In genomic region chr3:46238386-46238785, GRCh38 we compare ENCODE assay signal across 43 cellular contexts. TPM values are rescaled to one million over a fixed set of nuclear protein-coding genes. Genes with fewer than 3 reads are reported as not detected.
"Had no signal": no experiment of that assay in that cellular context is flagged by ENCODE, and none has a peak within 500 bp of the region (broad histone marks: within the 10 kb centered on the region; RNA-seq: fewer than 3 reads in every experiment).

No MANE protein-coding gene starts in this region.

- H3K27ac Mint-ChIP-seq: activated naive CD4-positive, alpha-beta T cell treated with anti-CD3 and anti-CD28 coated beads for 36 hours; activated naive CD4-positive, alpha-beta T cell treated with anti-CD3 and anti-CD28 coated beads, Interleukin-2, amount 10 ng/mL, durations not matched to agents 7 days and 5 days; activated naive CD4-positive, alpha-beta T cell treated with anti-CD3 and anti-CD28 coated beads, Interleukin-2, amount 50 U/mL, for 24 hours; activated naive CD4-positive, alpha-beta T cell treated with anti-CD3 and anti-CD28 coated beads, Interleukin-2, amount 50 U/mL, for 72 hours; activated naive CD8-positive, alpha-beta T cell; activated naive CD8-positive, alpha-beta T cell treated with anti-CD3 and anti-CD28 coated beads for 36 hours; activated naive CD8-positive, alpha-beta T cell treated with anti-CD3 and anti-CD28 coated beads, Interleukin-2, amount 10 ng/mL, durations not matched to agents 7 days and 5 days; activated naive CD8-positive, alpha-beta T cell treated with anti-CD3 and anti-CD28 coated beads, Interleukin-2, amount 50 U/mL, for 24 hours; activated T-cell treated with anti-CD3 and anti-CD28 coated beads, Interleukin-2, amount 50 U/mL, for 24 hours; activated T-cell treated with anti-CD3 and anti-CD28 coated beads, Interleukin-2, amount 50 U/mL, for 72 hours; activated T-helper 1 cell treated with anti-CD3 and anti-CD28 coated beads, Interleukin-12 subunit alpha, Interleukin-12 subunit beta, Interleukin-2, Interleukin-4 antibody, amounts not matched to agents 30 ng/mL and 10 ng/mL and 1 ng/mL, durations not matched to agents 14 hours and 24 hours and 36 hours; activated T-helper 17 cell treated with anti-CD3 and anti-CD28 coated beads, Interleukin-2, amount 50 U/mL, for 72 hours; activated T-helper 2 cell treated with anti-CD3 and anti-CD28 coated beads, Interferon-gamma antibody, Interleukin-2, Interleukin-4, amounts not matched to agents 10 μg/mL and 5 μg/mL and 100 μg/mL, durations not matched to agents 14 hours and 24 hours and 36 hours; brain had no signal

- ATAC-seq: activated naive CD4-positive, alpha-beta T cell treated with anti-CD3 and anti-CD28 coated beads, Interleukin-2, amount 50 U/mL, for 72 hours; activated naive CD8-positive, alpha-beta T cell treated with anti-CD3 and anti-CD28 coated beads, Interleukin-2, amount 50 U/mL, for 24 hours; activated T-cell treated with anti-CD3 and anti-CD28 coated beads, Interleukin-2, amount 50 U/mL, for 4 hours; activated T-cell treated with anti-CD3 and anti-CD28 coated beads, Interleukin-2, amount 50 U/mL, for 72 hours; activated T-helper 17 cell treated with anti-CD3 and anti-CD28 coated beads, Interleukin-2, amount 50 U/mL, for 72 hours; body of pancreas had no signal

- H3K27me3 ChIP-seq: ascending aorta, body of pancreas, cardiac muscle cell had no signal

- H3K4me3 Mint-ChIP-seq: activated naive CD4-positive, alpha-beta T cell treated with anti-CD3 and anti-CD28 coated beads for 36 hours; activated naive CD4-positive, alpha-beta T cell treated with anti-CD3 and anti-CD28 coated beads, Interleukin-2, amount 10 ng/mL, durations not matched to agents 7 days and 5 days; activated naive CD4-positive, alpha-beta T cell treated with anti-CD3 and anti-CD28 coated beads, Interleukin-2, amount 50 U/mL, for 24 hours; activated naive CD8-positive, alpha-beta T cell; activated naive CD8-positive, alpha-beta T cell treated with anti-CD3 and anti-CD28 coated beads for 36 hours; activated naive CD8-positive, alpha-beta T cell treated with anti-CD3 and anti-CD28 coated beads, Interleukin-2, amount 10 ng/mL, durations not matched to agents 7 days and 5 days; activated naive CD8-positive, alpha-beta T cell treated with anti-CD3 and anti-CD28 coated beads, Interleukin-2, amount 50 U/mL, for 24 hours; activated T-cell treated with anti-CD3 and anti-CD28 coated beads, Interleukin-2, amount 50 U/mL, for 24 hours; activated T-cell treated with anti-CD3 and anti-CD28 coated beads, Interleukin-2, amount 50 U/mL, for 4 hours; activated T-cell treated with anti-CD3 and anti-CD28 coated beads, Interleukin-2, amount 50 U/mL, for 72 hours; activated T-helper 1 cell treated with anti-CD3 and anti-CD28 coated beads, Interleukin-12 subunit alpha, Interleukin-12 subunit beta, Interleukin-2, Interleukin-4 antibody, amounts not matched to agents 30 ng/mL and 10 ng/mL and 1 ng/mL, durations not matched to agents 14 hours and 24 hours and 36 hours; activated T-helper 17 cell treated with anti-CD3 and anti-CD28 coated beads, Interleukin-2, amount 50 U/mL, for 72 hours; brain; central memory CD8-positive, alpha-beta T cell had no signal

- H3K36me3 ChIP-seq: adrenal gland, ascending aorta, brain microvascular endothelial cell, breast epithelium, cardiac muscle cell had no signal

- H3K4me1 ChIP-seq: adrenal gland, ascending aorta, body of pancreas, breast epithelium had no signal

- H3K27me3 Mint-ChIP-seq: central memory CD8-positive, alpha-beta T cell had no signal

- H3K9me3 ChIP-seq: adrenal gland, ascending aorta, body of pancreas, breast epithelium had no signal

- DNase-seq: activated effector memory CD4-positive, alpha-beta T cell treated with anti-CD3 and anti-CD28 coated beads, Interleukin-2, amount 50 U/mL, for 16 hours; activated effector memory CD4-positive, alpha-beta T cell treated with Interleukin-2 at 50 U/mL for 16 hours; activated gamma-delta T cell; activated gamma-delta T cell treated with Interleukin-2 at 50 U/mL for 16 hours; activated naive CD4-positive, alpha-beta T cell; activated naive CD4-positive, alpha-beta T cell treated with anti-CD3 and anti-CD28 coated beads for 36 hours; activated naive CD4-positive, alpha-beta T cell treated with anti-CD3 and anti-CD28 coated beads, Interleukin-2, amount 10 ng/mL, durations not matched to agents 7 days and 5 days; activated naive CD4-positive, alpha-beta T cell treated with anti-CD3 and anti-CD28 coated beads, Interleukin-2, amount 50 U/mL, for 16 hours; activated naive CD4-positive, alpha-beta T cell treated with Interleukin-2 at 50 U/mL for 16 hours; activated naive CD8-positive, alpha-beta T cell treated with anti-CD3 and anti-CD28 coated beads for 36 hours; activated naive CD8-positive, alpha-beta T cell treated with anti-CD3 and anti-CD28 coated beads, Interleukin-2, amount 10 ng/mL, durations not matched to agents 7 days and 5 days; activated naive CD8-positive, alpha-beta T cell treated with anti-CD3 and anti-CD28 coated beads, Interleukin-2, amount 50 U/mL, for 24 hours; activated T-cell treated with anti-CD3 and anti-CD28 coated beads for 4 hours; activated T-cell treated with anti-CD3 and anti-CD28 coated beads, Interleukin-2, amount 50 U/mL, for 1 hour; activated T-cell treated with anti-CD3 and anti-CD28 coated beads, Interleukin-2, amount 50 U/mL, for 24 hours; activated T-cell treated with anti-CD3 and anti-CD28 coated beads, Interleukin-2, amount 50 U/mL, for 4 hours; activated T-cell treated with anti-CD3 and anti-CD28 coated beads, Interleukin-2, amount 50 U/mL, for 48 hours; activated T-cell treated with anti-CD3 and anti-CD28 coated beads, Interleukin-2, amount 50 U/mL, for 72 hours; adrenal gland; amniotic stem cell; amygdala; anterior cingulate cortex; aorta; body of pancreas; brain microvascular endothelial cell; caudate nucleus; central memory CD4-positive, alpha-beta T cell; cerebellar nuclear complex had no signal

- H3K27ac ChIP-seq: adrenal gland, ascending aorta, body of pancreas, brain microvascular endothelial cell, breast epithelium, cardiac muscle cell had no signal

- H3K36me3 Mint-ChIP-seq: activated naive CD4-positive, alpha-beta T cell treated with anti-CD3 and anti-CD28 coated beads, Interleukin-2, amount 10 ng/mL, durations not matched to agents 7 days and 5 days; activated naive CD4-positive, alpha-beta T cell treated with anti-CD3 and anti-CD28 coated beads, Interleukin-2, amount 50 U/mL, for 24 hours; activated naive CD4-positive, alpha-beta T cell treated with anti-CD3 and anti-CD28 coated beads, Interleukin-2, amount 50 U/mL, for 72 hours; activated naive CD8-positive, alpha-beta T cell; activated naive CD8-positive, alpha-beta T cell treated with anti-CD3 and anti-CD28 coated beads for 36 hours; brain had no signal

- H3K9me3 Mint-ChIP-seq: activated naive CD4-positive, alpha-beta T cell treated with anti-CD3 and anti-CD28 coated beads for 36 hours; activated naive CD4-positive, alpha-beta T cell treated with anti-CD3 and anti-CD28 coated beads, Interleukin-2, amount 10 ng/mL, durations not matched to agents 7 days and 5 days; activated naive CD4-positive, alpha-beta T cell treated with anti-CD3 and anti-CD28 coated beads, Interleukin-2, amount 50 U/mL, for 24 hours; activated naive CD8-positive, alpha-beta T cell treated with anti-CD3 and anti-CD28 coated beads for 36 hours; activated naive CD8-positive, alpha-beta T cell treated with anti-CD3 and anti-CD28 coated beads, Interleukin-2, amount 10 ng/mL, durations not matched to agents 7 days and 5 days; activated naive CD8-positive, alpha-beta T cell treated with anti-CD3 and anti-CD28 coated beads, Interleukin-2, amount 50 U/mL, for 24 hours; activated T-cell treated with anti-CD3 and anti-CD28 coated beads, Interleukin-2, amount 50 U/mL, for 24 hours; activated T-cell treated with anti-CD3 and anti-CD28 coated beads, Interleukin-2, amount 50 U/mL, for 4 hours; activated T-cell treated with anti-CD3 and anti-CD28 coated beads, Interleukin-2, amount 50 U/mL, for 72 hours; activated T-helper 1 cell treated with anti-CD3 and anti-CD28 coated beads, Interleukin-12 subunit alpha, Interleukin-12 subunit beta, Interleukin-2, Interleukin-4 antibody, amounts not matched to agents 30 ng/mL and 10 ng/mL and 1 ng/mL, durations not matched to agents 14 hours and 24 hours and 36 hours; activated T-helper 17 cell treated with anti-CD3 and anti-CD28 coated beads, Interleukin-2, amount 50 U/mL, for 72 hours; activated T-helper 2 cell treated with anti-CD3 and anti-CD28 coated beads, Interferon-gamma antibody, Interleukin-2, Interleukin-4, amounts not matched to agents 10 μg/mL and 5 μg/mL and 100 μg/mL, durations not matched to agents 14 hours and 24 hours and 36 hours; brain; central memory CD8-positive, alpha-beta T cell had no signal

- H3K4me1 Mint-ChIP-seq: activated naive CD4-positive, alpha-beta T cell treated with anti-CD3 and anti-CD28 coated beads, Interleukin-2, amount 50 U/mL, for 24 hours; activated naive CD8-positive, alpha-beta T cell treated with anti-CD3 and anti-CD28 coated beads for 36 hours; activated T-helper 17 cell treated with anti-CD3 and anti-CD28 coated beads, Interleukin-2, amount 50 U/mL, for 72 hours; brain had no signal

- H3K4me3 ChIP-seq: adrenal gland, ascending aorta, body of pancreas, breast epithelium, cardiac muscle cell had no signal

RNA-seq across cellular contexts. Expression of gene CCR3, which starts 3.9 kb away (rescaled TPM):
- total RNA-seq: activated naive CD4-positive, alpha-beta T cell treated with anti-CD3 and anti-CD28 coated beads for 36 hours; activated naive CD4-positive, alpha-beta T cell treated with anti-CD3 and anti-CD28 coated beads, Interleukin-2, amount 50 U/mL, for 72 hours; activated naive CD8-positive, alpha-beta T cell treated with anti-CD3 and anti-CD28 coated beads for 36 hours; activated T-cell treated with anti-CD3 and anti-CD28 coated beads, Interleukin-2, amount 50 U/mL, for 4 hours; activated T-cell treated with anti-CD3 and anti-CD28 coated beads, Interleukin-2, amount 50 U/mL, for 72 hours; activated T-helper 1 cell treated with anti-CD3 and anti-CD28 coated beads, Interleukin-12 subunit alpha, Interleukin-12 subunit beta, Interleukin-2, Interleukin-4 antibody, amounts not matched to agents 30 ng/mL and 10 ng/mL and 1 ng/mL, durations not matched to agents 14 hours and 24 hours and 36 hours; activated T-helper 17 cell treated with anti-CD3 and anti-CD28 coated beads, Interleukin-2, amount 50 U/mL, for 72 hours; activated T-helper 2 cell treated with anti-CD3 and anti-CD28 coated beads, Interferon-gamma antibody, Interleukin-2, Interleukin-4, amounts not matched to agents 10 μg/mL and 5 μg/mL and 100 μg/mL, durations not matched to agents 14 hours and 24 hours and 36 hours; adrenal gland; ascending aorta; astrocyte; body of pancreas; breast epithelium; bronchial epithelial cell; cardiac muscle cell; cardiac septum; cerebellum had no signal
- polyA plus RNA-seq: aorta, cardiac muscle cell had no signal

RNA-seq across cellular contexts. Expression of gene CCR1, which starts 30.3 kb away (rescaled TPM):
- total RNA-seq: activated naive CD4-positive, alpha-beta T cell treated with anti-CD3 and anti-CD28 coated beads for 36 hours; bronchial epithelial cell; cardiac muscle cell had no signal
- polyA plus RNA-seq: cardiac muscle cell had no signal
